In genomic region chr19:49891393-49891792, GRCh38 we compare ENCODE assay signal across 10 cellular contexts. TPM values are rescaled to one million over a fixed set of nuclear protein-coding genes. Genes with fewer than 3 reads are reported as not detected.
DNase-seq lines count a peak whose midpoint lies in the region; ATAC-seq lines count a peak whose summit lies in the region.
"Had no signal": no experiment of that assay in that cellular context is flagged by ENCODE, and none has a peak within 500 bp of the region (broad histone marks: within the 10 kb centered on the region; RNA-seq: fewer than 3 reads in every experiment).

No MANE protein-coding gene starts in this region.

- no peak for ATAC-seq in activated T-cell treated with anti-CD3 and anti-CD28 coated beads, Interleukin-2, amount 50 U/mL, for 72 hours (replicated peaks in 1 of 2)
- no peak for ATAC-seq in stimulated activated memory B cell treated with anti-CD40 and anti-IgM and Interleukin-4, amounts not matched to agents 10 μg/mL and 1 μg/mL and 100 μg/mL, for 72 hours

- H3K9me3 Mint-ChIP-seq in activated T-cell treated with anti-CD3 and anti-CD28 coated beads, Interleukin-2, amount 50 U/mL, for 72 hours: no peaks in the 10 kb centered on the region
- H3K9me3 Mint-ChIP-seq in stimulated activated memory B cell treated with anti-CD40 and anti-IgM and Interleukin-4, amounts not matched to agents 10 μg/mL and 1 μg/mL and 100 μg/mL, for 72 hours: no peaks in the 10 kb centered on the region
- H3K9me3 Mint-ChIP-seq: neural crest cell had no signal

- H3K4me3 Mint-ChIP-seq in activated T-cell treated with anti-CD3 and anti-CD28 coated beads, Interleukin-2, amount 50 U/mL, for 72 hours: peak overlapping the region; percentile 33 to 40
- H3K4me3 Mint-ChIP-seq in stimulated activated memory B cell treated with anti-CD40 and anti-IgM and Interleukin-4, amounts not matched to agents 10 μg/mL and 1 μg/mL and 100 μg/mL, for 72 hours: peak overlapping the region; percentile 91
- H3K4me3 Mint-ChIP-seq: neural crest cell had no signal

- no peak for DNase-seq in activated T-cell treated with anti-CD3 and anti-CD28 coated beads, Interleukin-2, amount 50 U/mL, for 72 hours
- no peak for DNase-seq in activated T-cell treated with anti-CD3 and anti-CD28 coated beads for 4 hours
- DNase-seq in stimulated activated CD4-positive, alpha-beta T cell treated with anti-CD3 and anti-CD28 coated beads, Interleukin-2, amount 100 ng/mL, for 48 hours: no peak
- DNase-seq: body of pancreas, DMS79 treated with DMSO at 0.1 percent for 48 hours, NCI-H1436 treated with DMSO at 0.1 percent for 48 hours, NCI-H510A treated with DMSO at 0.1 percent for 48 hours, tibial artery had no signal

- no peak overlapping the region for H3K27ac Mint-ChIP-seq in activated T-cell treated with anti-CD3 and anti-CD28 coated beads, Interleukin-2, amount 50 U/mL, for 72 hours
- peak overlapping the region; percentile 92 for H3K27ac Mint-ChIP-seq in stimulated activated memory B cell treated with anti-CD40 and anti-IgM and Interleukin-4, amounts not matched to agents 10 μg/mL and 1 μg/mL and 100 μg/mL, for 72 hours

- peaks cover 53% of the 10 kb centered on the region for H3K4me1 Mint-ChIP-seq in activated T-cell treated with anti-CD3 and anti-CD28 coated beads, Interleukin-2, amount 50 U/mL, for 72 hours (ENCODE audit: low read depth)
- H3K4me1 Mint-ChIP-seq in stimulated activated memory B cell treated with anti-CD40 and anti-IgM and Interleukin-4, amounts not matched to agents 10 μg/mL and 1 μg/mL and 100 μg/mL, for 72 hours: peaks cover 82% of the 10 kb centered on the region

- H3K36me3 Mint-ChIP-seq in activated T-cell treated with anti-CD3 and anti-CD28 coated beads, Interleukin-2, amount 50 U/mL, for 72 hours (ENCODE audit: insufficient read depth in 2 of 2): peaks cover 13% of the 10 kb centered on the region in 2 donors
- H3K36me3 Mint-ChIP-seq in stimulated activated memory B cell treated with anti-CD40 and anti-IgM and Interleukin-4, amounts not matched to agents 10 μg/mL and 1 μg/mL and 100 μg/mL, for 72 hours: peaks cover 73% of the 10 kb centered on the region

- no peaks in the 10 kb centered on the region for H3K27me3 Mint-ChIP-seq in activated T-cell treated with anti-CD3 and anti-CD28 coated beads, Interleukin-2, amount 50 U/mL, for 72 hours (ENCODE audit: low read depth)
- H3K27me3 Mint-ChIP-seq in stimulated activated memory B cell treated with anti-CD40 and anti-IgM and Interleukin-4, amounts not matched to agents 10 μg/mL and 1 μg/mL and 100 μg/mL, for 72 hours: no peaks in the 10 kb centered on the region

RNA-seq across cellular contexts. Expression of gene IL4I1, which starts 5.3 kb away (rescaled TPM):
- total RNA-seq in activated T-cell treated with anti-CD3 and anti-CD28 coated beads, Interleukin-2, amount 50 U/mL, for 72 hours: 10 to 100 TPM; 16.7 to 42.3 TPM

RNA-seq across cellular contexts. Expression of gene TBC1D17, which starts 13.9 kb away (rescaled TPM):
- total RNA-seq in activated T-cell treated with anti-CD3 and anti-CD28 coated beads, Interleukin-2, amount 50 U/mL, for 72 hours: 10 to 100 TPM; 47.9 to 53.9 TPM

RNA-seq across cellular contexts. Expression of gene AKT1S1, which starts 14.2 kb away (rescaled TPM):
- total RNA-seq in activated T-cell treated with anti-CD3 and anti-CD28 coated beads, Interleukin-2, amount 50 U/mL, for 72 hours: 10 to 100 TPM; 30.5 to 36.6 TPM

RNA-seq across cellular contexts. Expression of gene PNKP, which starts 24.0 kb away (rescaled TPM):
- total RNA-seq in activated T-cell treated with anti-CD3 and anti-CD28 coated beads, Interleukin-2, amount 50 U/mL, for 72 hours: 10 to 100 TPM; 71.1 to 74.5 TPM

RNA-seq across cellular contexts. Expression of gene ATF5, which starts 37.6 kb away (rescaled TPM):
- total RNA-seq in activated T-cell treated with anti-CD3 and anti-CD28 coated beads, Interleukin-2, amount 50 U/mL, for 72 hours: 10 to 100 TPM; 52.3 to 73.6 TPM
